8 cellular contexts compared by ENCODE assay signal in genomic region chr4:120017939-120018692, GRCh38.
"Had no signal": no experiment of that assay in that cellular context is flagged by ENCODE, and none has a peak within 500 bp of the region (broad histone marks: within the 10 kb centered on the region; RNA-seq: fewer than 3 reads in every experiment).

No MANE protein-coding gene starts in this region.

- FAIRE-seq: H54, HTR-8/SVneo had no signal

- H3K9ac ChIP-seq: GM23248, KMS-11 had no signal

- H3K27ac ChIP-seq: GM23248, KMS-11 had no signal

- H3K4me2 ChIP-seq: KMS-11 had no signal

- H3K4me3 ChIP-seq: GM23248 had no signal

- H3K4me1 Mint-ChIP-seq: H9 had no signal

- H3K27ac Mint-ChIP-seq: H9 had no signal

- H3K4me3 Mint-ChIP-seq: H9 had no signal

- DNase-seq: GOT3, H9, HCEC 1CT, KBM-7 had no signal
